In the genomic region with DNA sequence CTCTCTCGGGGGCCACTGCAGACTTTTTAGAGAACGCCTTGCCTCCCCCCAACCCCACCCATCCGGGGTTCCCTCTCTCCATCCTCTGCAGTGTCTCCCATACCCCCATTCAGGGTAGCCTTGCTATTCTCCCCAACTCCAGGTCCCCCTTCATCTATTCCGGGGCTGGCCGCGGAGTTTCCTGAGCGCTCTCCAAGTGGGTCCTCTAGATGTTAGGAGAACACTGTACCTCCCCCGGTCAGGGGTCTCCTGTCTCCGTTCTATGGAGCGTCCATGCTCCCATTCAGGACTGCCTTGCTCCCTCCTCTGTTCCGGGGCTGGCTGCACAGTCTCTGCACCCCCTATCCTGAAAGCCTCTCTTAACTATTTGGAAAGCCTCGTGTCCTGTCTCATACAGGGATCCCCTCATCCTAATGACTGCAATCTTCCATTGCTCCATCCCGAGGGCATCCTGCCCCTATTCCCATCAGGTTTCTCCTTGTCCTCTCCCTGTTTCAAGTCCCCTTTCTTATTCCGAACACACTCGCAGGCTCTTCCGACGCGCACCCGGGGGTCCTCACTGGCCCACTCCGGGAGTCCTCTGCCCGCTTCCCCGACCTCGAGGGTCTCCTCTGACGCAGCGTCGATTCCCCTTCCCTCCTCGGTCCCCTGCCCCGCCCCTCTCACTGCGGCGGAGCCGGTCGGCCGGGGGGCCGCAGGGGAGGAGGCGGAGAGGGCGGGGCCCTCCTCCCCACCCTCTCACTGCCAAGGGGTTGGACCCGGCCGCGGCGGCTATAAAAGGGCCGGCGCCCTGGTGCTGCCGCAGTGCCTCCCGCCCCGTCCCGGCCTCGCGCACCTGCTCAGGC, we compare ENCODE assay signal across 8 cellular contexts. TPM values are rescaled to one million over a fixed set of nuclear protein-coding genes. Genes with fewer than 3 reads are reported as not detected.
DNase-seq lines count a peak whose midpoint lies in the region; ATAC-seq and TF ChIP-seq lines count a peak whose summit lies in the region.

A gene with protein sequence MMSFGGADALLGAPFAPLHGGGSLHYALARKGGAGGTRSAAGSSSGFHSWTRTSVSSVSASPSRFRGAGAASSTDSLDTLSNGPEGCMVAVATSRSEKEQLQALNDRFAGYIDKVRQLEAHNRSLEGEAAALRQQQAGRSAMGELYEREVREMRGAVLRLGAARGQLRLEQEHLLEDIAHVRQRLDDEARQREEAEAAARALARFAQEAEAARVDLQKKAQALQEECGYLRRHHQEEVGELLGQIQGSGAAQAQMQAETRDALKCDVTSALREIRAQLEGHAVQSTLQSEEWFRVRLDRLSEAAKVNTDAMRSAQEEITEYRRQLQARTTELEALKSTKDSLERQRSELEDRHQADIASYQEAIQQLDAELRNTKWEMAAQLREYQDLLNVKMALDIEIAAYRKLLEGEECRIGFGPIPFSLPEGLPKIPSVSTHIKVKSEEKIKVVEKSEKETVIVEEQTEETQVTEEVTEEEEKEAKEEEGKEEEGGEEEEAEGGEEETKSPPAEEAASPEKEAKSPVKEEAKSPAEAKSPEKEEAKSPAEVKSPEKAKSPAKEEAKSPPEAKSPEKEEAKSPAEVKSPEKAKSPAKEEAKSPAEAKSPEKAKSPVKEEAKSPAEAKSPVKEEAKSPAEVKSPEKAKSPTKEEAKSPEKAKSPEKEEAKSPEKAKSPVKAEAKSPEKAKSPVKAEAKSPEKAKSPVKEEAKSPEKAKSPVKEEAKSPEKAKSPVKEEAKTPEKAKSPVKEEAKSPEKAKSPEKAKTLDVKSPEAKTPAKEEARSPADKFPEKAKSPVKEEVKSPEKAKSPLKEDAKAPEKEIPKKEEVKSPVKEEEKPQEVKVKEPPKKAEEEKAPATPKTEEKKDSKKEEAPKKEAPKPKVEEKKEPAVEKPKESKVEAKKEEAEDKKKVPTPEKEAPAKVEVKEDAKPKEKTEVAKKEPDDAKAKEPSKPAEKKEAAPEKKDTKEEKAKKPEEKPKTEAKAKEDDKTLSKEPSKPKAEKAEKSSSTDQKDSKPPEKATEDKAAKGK (plus strand): TSS at position 802 of the 845 bp plus-strand sequence. CDS start 45 bp downstream, outside the sequence.

- intact Hi-C loops in spleen (cut with DNase I; ENCODE audit: low total_unique reads): no loop called here

- POLR2A ChIA-PET in SK-N-SH (lab: Yijun Ruan, JAX): interaction anchor here (0.9 to 1.7 kb wide), 4 partner anchors 8 to 74 kb away, joined by 4 to 13 read pairs (median 5); a partner anchor contains a TSS

- H3K27ac ChIP-seq in SK-N-SH (ENCODE audit: low read depth in 2 of 2, low read length in 1 of 2): peak within 1 kb of the TSS in 1 of 2 experiments; percentile 23; a peak in 1 of 4 replicates
- H3K27ac ChIP-seq in spleen: no peak within 1 kb of the TSS

- peak within 1 kb of the TSS; percentile 41; the same call in 1 of the 2 replicates for H2AFZ ChIP-seq in SK-N-SH (ENCODE audit: low read depth)

- no peak for TF ChIP-seq CTCF in SK-N-SH (IDR thresholded peaks at IDR 0.05)
- no peak for TF ChIP-seq CTCF in fibroblast of villous mesenchyme (IDR thresholded peaks at IDR 0.05; ENCODE audit: insufficient read depth, low read depth, low read length)
- no peak for TF ChIP-seq CTCF in spleen (IDR thresholded peaks at IDR 0.05 in 8 of 11, conservative IDR thresholded peaks at IDR 0.05 in 3 of 11)

- H3K27me3 ChIP-seq in SK-N-SH (ENCODE audit: insufficient read depth) (peaks cover 9% of the 10 kb centered on the region; the same call in 1 of the 2 replicates), spleen (replicated peaks in 1 of 7) (peaks cover 0 to 62% (median 40%) of the 10 kb centered on the region in 7 donors)

- H3K9ac ChIP-seq in SK-N-SH: no peak within 1 kb of the TSS

- WGBS in SK-N-SH (ENCODE audit: low lambda C conversion rate): 16% methylated on average over 30 of the region's 48 CpGs
- WGBS in spleen, 5 donors: 10 to 16% (median 12%) methylated on average over 28 to 48 of the region's 48 CpGs

- H3K4me2 ChIP-seq in SK-N-SH: peak within 1 kb of the TSS; percentile 75

- DNase-seq in SK-N-SH (peak; percentile 91), NCI-H82 treated with DMSO at 0.1 percent for 48 hours (lab: John Stamatoyannopoulos, UW; ENCODE audit: unreplicated experiment) (peak; percentile 8), fibroblast of villous mesenchyme (ENCODE audit: low read depth) (no peak), spleen (no peak), SKM-1 (lab: John Stamatoyannopoulos, UW; ENCODE audit: unreplicated experiment) (no peak)
- DNase-seq in central memory CD4-positive, alpha-beta T cell: no peak

- 0 out of 2 replicates have a peak, but pooled peaks cover 5% of the 10 kb centered on the region for H4K20me1 ChIP-seq in SK-N-SH (ENCODE audit: insufficient read depth)

- H3K36me3 ChIP-seq in SK-N-SH (replicated peaks in 1 of 2; ENCODE audit: control insufficient read depth in 1 of 2, insufficient read depth in 2 of 2, low read length in 1 of 2) (no peaks in the 10 kb centered on the region), spleen (no peaks in the 10 kb centered on the region)

- H3K4me1 ChIP-seq in SK-N-SH (ENCODE audit: control insufficient read depth in 1 of 2, insufficient read depth in 2 of 2, low read depth in 1 of 2, low read length in 1 of 2) (peaks cover 0 to 32% of the 10 kb centered on the region in 2 experiments; a peak in 1 of 4 replicates), spleen (peaks cover 2 to 59% (median 45%) of the 10 kb centered on the region in 6 donors)

- H3K4me3 ChIP-seq in SK-N-SH (ENCODE audit: low read depth in 2 of 2, low read length in 1 of 2): peak within 1 kb of the TSS; percentile 41 to 47; a peak in 3 of 4 replicates
- H3K4me3 ChIP-seq in fibroblast of villous mesenchyme (ENCODE audit: low read depth, low read length): peak within 1 kb of the TSS; percentile 29
- H3K4me3 ChIP-seq in spleen: peak within 1 kb of the TSS in 7 of 8 donors; percentile 6 to 60 (median 33)

- CTCF ChIA-PET in SK-N-SH (lab: Yijun Ruan, JAX): interaction anchor here (0.9 to 3.0 kb wide), 6 partner anchors 9 to 85 kb away, joined by 3 to 12 read pairs (median 4); no protein-coding TSS in a partner anchor

- H3F3A ChIP-seq in SK-N-SH (replicated peaks; ENCODE audit: insufficient read depth): no peaks in the 10 kb centered on the region

- H3K79me2 ChIP-seq in SK-N-SH (ENCODE audit: insufficient read depth): no peaks in the 10 kb centered on the region

- TF ChIP-seq POLR2A in spleen (IDR thresholded peaks at IDR 0.05): no peak

- no peak for TF ChIP-seq EP300 in SK-N-SH (IDR thresholded peaks at IDR 0.05; ENCODE audit: borderline replicate concordance in 1 of 2, low read depth in 1 of 2, low read length in 1 of 2)

- H3K9me2 ChIP-seq in SK-N-SH: no peaks in the 10 kb centered on the region

- TF ChIP-seq RAD21 in SK-N-SH (IDR thresholded peaks at IDR 0.05; ENCODE audit: low read length): no peak

- H3K9me3 ChIP-seq in SK-N-SH: no peaks in the 10 kb centered on the region
- peaks cover 0 to 9% (median 0%) of the 10 kb centered on the region in 8 donors for H3K9me3 ChIP-seq in spleen

- ATAC-seq in SK-N-SH treated with all-trans-retinoic acid at 6 μM for 48 hours (no peak), GM18909 (IDR thresholded peaks at IDR 0.05; ENCODE audit: poor library complexity, unreplicated experiment) (no peak)

TF ChIP-seq in SK-N-SH, 30 proteins besides CTCF, POLR2A, EP300 and RAD21 (continues in another document):
- TF ChIP-seq, protein P1, sequence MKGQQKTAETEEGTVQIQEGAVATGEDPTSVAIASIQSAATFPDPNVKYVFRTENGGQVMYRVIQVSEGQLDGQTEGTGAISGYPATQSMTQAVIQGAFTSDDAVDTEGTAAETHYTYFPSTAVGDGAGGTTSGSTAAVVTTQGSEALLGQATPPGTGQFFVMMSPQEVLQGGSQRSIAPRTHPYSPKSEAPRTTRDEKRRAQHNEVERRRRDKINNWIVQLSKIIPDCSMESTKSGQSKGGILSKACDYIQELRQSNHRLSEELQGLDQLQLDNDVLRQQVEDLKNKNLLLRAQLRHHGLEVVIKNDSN (IDR thresholded peaks at IDR 0.05; ENCODE audit: borderline replicate concordance, low read depth): no peak

TF ChIP-seq in SK-N-SH treated with all-trans-retinoic acid at 6 μM for 48 hours, 23 proteins besides CTCF, POLR2A, EP300 and RAD21:
- TF ChIP-seq, protein P2, sequence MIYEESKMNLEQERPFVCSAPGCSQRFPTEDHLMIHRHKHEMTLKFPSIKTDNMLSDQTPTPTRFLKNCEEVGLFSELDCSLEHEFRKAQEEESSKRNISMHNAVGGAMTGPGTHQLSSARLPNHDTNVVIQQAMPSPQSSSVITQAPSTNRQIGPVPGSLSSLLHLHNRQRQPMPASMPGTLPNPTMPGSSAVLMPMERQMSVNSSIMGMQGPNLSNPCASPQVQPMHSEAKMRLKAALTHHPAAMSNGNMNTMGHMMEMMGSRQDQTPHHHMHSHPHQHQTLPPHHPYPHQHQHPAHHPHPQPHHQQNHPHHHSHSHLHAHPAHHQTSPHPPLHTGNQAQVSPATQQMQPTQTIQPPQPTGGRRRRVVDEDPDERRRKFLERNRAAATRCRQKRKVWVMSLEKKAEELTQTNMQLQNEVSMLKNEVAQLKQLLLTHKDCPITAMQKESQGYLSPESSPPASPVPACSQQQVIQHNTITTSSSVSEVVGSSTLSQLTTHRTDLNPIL (CRISPR knock-in tag; IDR thresholded peaks at IDR 0.05; ENCODE audit: low read depth): no peak
- TF ChIP-seq ZFP3 (CRISPR knock-in tag; IDR thresholded peaks at IDR 0.05): no peak
- no peak for TF ChIP-seq BACH2 (CRISPR knock-in tag; IDR thresholded peaks at IDR 0.05; ENCODE audit: borderline replicate concordance)

RNA-seq across cellular contexts. Expression of the gene that starts here (rescaled TPM):
- 3.5 TPM in 2 replicates for polyA plus RNA-seq in SK-N-SH (2012; rRNA removed)
- 4.2 and 4.3 TPM in 2 replicates for polyA plus RNA-seq in SK-N-SH (2012; cell fraction: cytosol; rRNA removed)
- polyA plus RNA-seq in SK-N-SH (2012; cell fraction: nucleus; rRNA removed): 0.72 and 1.1 TPM in 2 replicates
- total RNA-seq in fibroblast of villous mesenchyme: under 0.01 and 0.32 TPM in 2 replicates
- 1 to 10 TPM in 6 of 7 donors, under 1 TPM in 1; 0.60 to 1.7 (median 1.4) TPM for total RNA-seq in spleen
- 1 to 10 TPM in 1 of 3 donors, under 1 TPM in 2; 0.50 to 1.2 (median 0.70) TPM for polyA plus RNA-seq in spleen

Comparison
In these comparisons a context has a peak if more than half of its experiments do, and no peak if none do; other contexts are left out.
1. DNase-seq: peak in SK-N-SH (single experiment) and NCI-H82 treated with DMSO at 0.1 percent for 48 hours (single experiment); none in fibroblast of villous mesenchyme (single experiment), spleen (single experiment), central memory CD4-positive, alpha-beta T cell (single experiment) and SKM-1 (single experiment).
2. Peak in every context shown above with its lines, with median percentiles within 50 percentile points of each other: H3K4me3 ChIP-seq.